ENCODE assay signal across 10 cellular contexts in genomic region chr1:36300526-36300925, GRCh38. TPM values are rescaled to one million over a fixed set of nuclear protein-coding genes. Genes with fewer than 3 reads are reported as not detected.
DNase-seq lines count a peak whose midpoint lies in the region; ATAC-seq, FAIRE-seq and TF ChIP-seq lines count a peak whose summit lies in the region.
"Had no signal": no experiment of that assay in that cellular context is flagged by ENCODE, and none has a peak within 500 bp of the region (broad histone marks: within the 10 kb centered on the region; RNA-seq: fewer than 3 reads in every experiment).

No MANE protein-coding gene starts in this region.

- H3K4me1 Mint-ChIP-seq in Calu3 (ENCODE audit: low read depth, unreplicated experiment) (peaks cover 22% of the 10 kb centered on the region), endothelial cell (ENCODE audit: unreplicated experiment) (peaks cover 9% of the 10 kb centered on the region)

- H3K4me3 ChIP-seq in tibial artery = no peak overlapping the region

- ATAC-seq in HG03280 (IDR thresholded peaks at IDR 0.05; ENCODE audit: unreplicated experiment) (no peak), HG03039 (IDR thresholded peaks at IDR 0.05; ENCODE audit: unreplicated experiment) (no peak)

- H3K27me3 Mint-ChIP-seq in Calu3 (ENCODE audit: unreplicated experiment) = no peaks in the 10 kb centered on the region
- peaks cover 9% of the 10 kb centered on the region for H3K27me3 Mint-ChIP-seq in endothelial cell (ENCODE audit: unreplicated experiment)

- H3K36me3 ChIP-seq in tibial artery = peaks cover 48 to 87% (median 74%) of the 10 kb centered on the region in 3 donors

- no peak for FAIRE-seq in RCC 7860 (lab: Jason Lieb, UNC)

- no TSS peak for BruUV-seq in Calu3 (replicated peaks; lab: Mats Ljungman, UMichigan)

- H3K36me3 Mint-ChIP-seq in Calu3 (ENCODE audit: insufficient read depth, unreplicated experiment) (peaks cover 74% of the 10 kb centered on the region), endothelial cell (ENCODE audit: low read depth, unreplicated experiment) (peaks cover 44% of the 10 kb centered on the region)

- DNase-seq in Calu3 (no peak), RCC 7860 (ENCODE audit: low spot score) (peak; percentile 38), endothelial cell (ENCODE audit: low spot score) (no peak), renal cortical epithelial cell (ENCODE audit: low read depth) (peak; percentile 28), tibial artery (no peak)
- DNase-seq in effector CD4-positive, alpha-beta T cell = no peak
- DNase-seq: activated CD4-positive, CD25-positive, alpha-beta regulatory T cell treated with anti-CD3 and anti-CD28 coated beads, Interleukin-2, amount 50 U/mL, for 72 hours; NCI-H748 treated with DMSO at 0.1 percent for 48 hours had no signal

- intact Hi-C loops in Calu3 (cut with micrococcal nuclease; ENCODE audit: unreplicated experiment) (loop anchor here (2.0 kb wide), 1 partner anchor 120 kb away; no protein-coding TSS in a partner anchor), tibial artery (cut with DNase I; ENCODE audit: low total_unique reads) (no loop called here)

- H3K9me3 Mint-ChIP-seq in Calu3 (ENCODE audit: low read depth, unreplicated experiment) (no peaks in the 10 kb centered on the region), endothelial cell (ENCODE audit: unreplicated experiment) (no peaks in the 10 kb centered on the region)

- peak overlapping the region in 1 of 2 donors; percentile 2 for H3K27ac ChIP-seq in tibial artery

- H3K27me3 ChIP-seq in tibial artery = no peaks in the 10 kb centered on the region

- H3K27ac Mint-ChIP-seq in Calu3 (ENCODE audit: unreplicated experiment) (peak overlapping the region; percentile 94), endothelial cell (ENCODE audit: unreplicated experiment) (peak overlapping the region; percentile 4)

- H3K9me3 ChIP-seq in tibial artery = no peaks in the 10 kb centered on the region

- CTCF ChIA-PET in Calu3 (lab: Charles Lee) = interaction anchor here (0.6 to 1.6 kb wide), 13 partner anchors 11 to 1238 kb away, joined by 3 to 17 read pairs (median 5); partner anchors contain the start of genes EVA1B, OSCP1 and TRAPPC3

- no peak for TF ChIP-seq CTCF in Calu3 (IDR thresholded peaks at IDR 0.05; ENCODE audit: unreplicated experiment)
- TF ChIP-seq CTCF in endothelial cell (IDR thresholded peaks at IDR 0.05; ENCODE audit: unreplicated experiment) = no peak
- TF ChIP-seq CTCF in tibial artery (IDR thresholded peaks at IDR 0.05) = no peak

- H3K4me3 Mint-ChIP-seq in Calu3 (ENCODE audit: low read depth, unreplicated experiment) (peak overlapping the region; percentile 41), endothelial cell (ENCODE audit: unreplicated experiment) (peak overlapping the region; percentile 33)

- H3K4me1 ChIP-seq in tibial artery = peaks cover 0 to 15% (median 1%) of the 10 kb centered on the region in 4 donors

RNA-seq across cellular contexts. Expression of gene SH3D21, which starts 5.6 kb away (rescaled TPM):
- total RNA-seq in Calu3 (2022) = 12.1 and 13.2 TPM in 2 replicates
- total RNA-seq in endothelial cell (ENCODE audit: unreplicated experiment) = 4.8 TPM
- total RNA-seq in renal cortical epithelial cell = 2.8 and 6.4 TPM in 2 replicates

RNA-seq across cellular contexts. Expression of gene EVA1B, which starts 22.9 kb away (rescaled TPM):
- total RNA-seq in Calu3 (2022) = 10.1 and 11.2 TPM in 2 replicates
- total RNA-seq in endothelial cell (ENCODE audit: unreplicated experiment) = 87.9 TPM
- 56.6 and 104 TPM in 2 replicates for total RNA-seq in renal cortical epithelial cell

Comparison
In these comparisons a context has a peak if more than half of its experiments do, and no peak if none do; other contexts are left out.
1. DNase-seq: peak in RCC 7860 (single experiment) and renal cortical epithelial cell (single experiment); none in Calu3 (single experiment), endothelial cell (single experiment), effector CD4-positive, alpha-beta T cell (single experiment) and tibial artery (0 of 2).